In genomic region chr12:133080051-133080618, GRCh38 we compare ENCODE assay signal across 8 cellular contexts. TPM values are rescaled to one million over a fixed set of nuclear protein-coding genes. Genes with fewer than 3 reads are reported as not detected.
A peak's percentile ranks its signal among the peaks of the same experiment; 100 is the strongest.
DNase-seq lines count a peak whose midpoint lies in the region; ATAC-seq, FAIRE-seq and TF ChIP-seq lines count a peak whose summit lies in the region.

No MANE protein-coding gene starts in this region.

- in situ Hi-C loops in HepG2 (cut with HindIII; ENCODE audit: extremely low pct_ligation_motif_present, low pct_unique_long_range_greater_than_20kb) = no loop called here

- TF ChIP-seq EP300 in HepG2 (IDR thresholded peaks at IDR 0.05; ENCODE audit: low read depth in 2 of 2, low read length in 2 of 2) (no peak), HepG2 (CRISPR knock-in tag; IDR thresholded peaks at IDR 0.05; ENCODE audit: borderline replicate concordance) (no peak)

- no peak for TF ChIP-seq RAD21 in HepG2 (CRISPR knock-in tag; IDR thresholded peaks at IDR 0.05)

- intact Hi-C loops in dorsolateral prefrontal cortex (cut with DNase I) (loop anchor here (1.0 to 5.0 kb wide), 5 partner anchors 43 to 123 kb away; partner anchors contain the start of genes ZNF10 (in 2 of the 2), ZNF26 (in 2 of the 2), ZNF268 (in 2 of the 2) and ZNF84 (in 2 of the 2)), HepG2 (cut with micrococcal nuclease; ENCODE audit: unreplicated experiment) (loop anchor here (1.0 to 2.0 kb wide), 4 partner anchors 43 to 101 kb away; partner anchors contain the start of genes ZNF10, ZNF26, ZNF268 and ZNF84)

- WGBS in HepG2 (ENCODE audit: low lambda C conversion rate) = 0% methylated on average over 7 of the region's 40 CpGs

- H3K79me2 ChIP-seq in HepG2 (ENCODE audit: insufficient read depth, low read length) = peaks cover 12% of the 10 kb centered on the region

- peak; percentile 98 for FAIRE-seq in HepG2 (lab: Jason Lieb, UNC)

- BruUV-seq in HepG2 (replicated peaks; lab: Mats Ljungman, UMichigan) = TSS peak; percentile 87

- peak overlapping the region; percentile 87 for H3K9ac ChIP-seq in HepG2 (ENCODE audit: insufficient read depth, low read depth, low read length)

- H3K36me3 ChIP-seq in HepG2 (replicated peaks in 1 of 2; ENCODE audit: control insufficient read depth in 1 of 2, insufficient read depth in 2 of 2, low read length in 2 of 2) = peaks cover 0 to 22% of the 10 kb centered on the region in 2 experiments

- H3K9me3 ChIP-seq in HepG2 (ENCODE audit: low read length) = peaks cover 77% of the 10 kb centered on the region

- H3K4me2 ChIP-seq in HepG2 (ENCODE audit: low read depth, low read length) = peak overlapping the region; percentile 97

- TF ChIP-seq CTCF in dorsolateral prefrontal cortex (IDR thresholded peaks at IDR 0.05 in 54 of 56, conservative IDR thresholded peaks at IDR 0.05 in 2 of 56; ENCODE audit: low read depth in 1 of 56, partially characterized antibody in 56 of 56) (peak in 21 of 56 donors; percentile 0 to 50 (median 18)), HepG2 (CRISPR knock-in tag; IDR thresholded peaks at IDR 0.05) (no peak; the same call in 1 of the 2 replicates)

- H3K4me3 ChIP-seq in dorsolateral prefrontal cortex = peak overlapping the region; percentile 72 to 100 (median 94)
- peak overlapping the region; percentile 93 to 96 (median 95) for H3K4me3 ChIP-seq in HepG2 (replicated peaks in 1 of 3; ENCODE audit: insufficient read depth in 1 of 3, low read depth in 2 of 3, low read length in 3 of 3)

- H3K27ac ChIP-seq in dorsolateral prefrontal cortex = peak overlapping the region; percentile 88 to 100 (median 97)
- peak overlapping the region; percentile 98 for H3K27ac ChIP-seq in HepG2 (ENCODE audit: extremely low read length, insufficient read depth, low read length)

- H2AFZ ChIP-seq in HepG2 (ENCODE audit: low read length) = peak overlapping the region; percentile 70

- CTCF ChIA-PET in HepG2 (lab: Yijun Ruan, JAX; ENCODE audit: low intra/inter-chr PET ratio, low total read pairs) = interaction anchor here (1.9 kb wide), 1 partner anchor 101 kb away, joined by 10 read pairs; the partner anchor contains the start of gene ZNF268

- H4K20me1 ChIP-seq in HepG2 (ENCODE audit: insufficient read depth, low read length) = no peaks in the 10 kb centered on the region

- POLR2A ChIA-PET in HepG2 (lab: Yijun Ruan, JAX) = interaction anchor here (0.8 to 1.6 kb wide), 10 partner anchors 26 to 251 kb away, joined by 3 to 25 read pairs (median 4); partner anchors contain the start of genes CHFR, GOLGA3, ZNF10 and ZNF26

- DNase-seq in C1 segment of cervical spinal cord (lab: John Stamatoyannopoulos, UW) (peak; percentile 92 to 100 (median 99)), GM19240 (ENCODE audit: insufficient read length, low spot score) (peak; percentile 43), NCI-H526 treated with DMSO at 0.1 percent for 48 hours (lab: John Stamatoyannopoulos, UW) (peak; percentile 98), dorsolateral prefrontal cortex (peak; percentile 96 to 99 (median 98)), HepG2 (ENCODE audit: low spot score) (peak; percentile 98)
- peak; percentile 82 to 97 for DNase-seq in activated CD4-positive, alpha-beta T cell treated with anti-CD3 and anti-CD28 coated beads, Interleukin-2, amount 50 U/mL, for 24 hours (ENCODE audit: low read depth in 1 of 2, low spot score in 1 of 2)
- peak; percentile 96 for DNase-seq in stimulated activated CD4-positive, alpha-beta T cell treated with anti-CD3 and anti-CD28 coated beads, Interleukin-4, amount 100 ng/mL, for 1 hour

- H3K27me3 ChIP-seq in dorsolateral prefrontal cortex (peaks cover 0 to 4% (median 0%) of the 10 kb centered on the region in 45 donors), HepG2 (ENCODE audit: control insufficient read depth in 1 of 2, insufficient read depth in 2 of 2, low read length in 2 of 2) (no peaks in the 10 kb centered on the region)

- peaks cover 14% of the 10 kb centered on the region for H3K4me1 ChIP-seq in HepG2 (ENCODE audit: insufficient read depth, low read length)

- ATAC-seq in HG03457 (IDR thresholded peaks at IDR 0.05; ENCODE audit: unreplicated experiment) (peak; percentile 64), HepG2 (peak; percentile 92)

- peak; percentile 33 to 76; a peak in 3 of 4 replicates for TF ChIP-seq POLR2A in HepG2 (IDR thresholded peaks at IDR 0.05; ENCODE audit: insufficient read depth in 1 of 2, low read depth in 2 of 2, low read length in 2 of 2)

RNA-seq across cellular contexts. Expression of gene ZNF140, which starts 0.6 kb away (rescaled TPM):
- total RNA-seq in dorsolateral prefrontal cortex = 10 to 100 TPM in 115 of 120 experiments, 1 to 10 TPM in 5; 9.3 to 21.3 (median 13.5) TPM
- 13.5 and 20.7 TPM in 2 replicates for total RNA-seq in HepG2 (2016; rRNA removed; fragmentation: Illumina TruSeq; extraction: Trizol)
- 6.5 and 7.5 TPM in 2 replicates for total RNA-seq in HepG2 (2016; cell fraction: cytosol; rRNA removed; fragmentation: Illumina TruSeq; extraction: Trizol; ENCODE audit: low read depth)
- total RNA-seq in HepG2 (2016; cell fraction: insoluble cytoplasmic fraction; rRNA removed; fragmentation: Illumina TruSeq; extraction: Trizol) = 12.6 and 17.5 TPM in 2 replicates
- total RNA-seq in HepG2 (2016; cell fraction: membrane; rRNA removed; fragmentation: Illumina TruSeq; extraction: Trizol) = 13.1 and 15.0 TPM in 2 replicates
- total RNA-seq in HepG2 (2016; cell fraction: nucleus; rRNA removed; fragmentation: Illumina TruSeq; extraction: Trizol) = 14.3 and 17.4 TPM in 2 replicates
- polyA plus RNA-seq in HepG2 (2011; rRNA removed) = 8.7 and 10.1 TPM in 2 replicates
- 3.8 and 6.7 TPM in 2 replicates for polyA plus RNA-seq in HepG2 (2011; cell fraction: cytosol; rRNA removed)
- 8.3 and 10.2 TPM in 2 replicates for polyA plus RNA-seq in HepG2 (2011; cell fraction: nucleus; rRNA removed)
- 7.8 and 8.7 TPM in 2 replicates for polyA plus RNA-seq in HepG2 (2012)
- 3.5 and 4.7 TPM in 2 replicates for polyA plus RNA-seq in HepG2 (2016; cell fraction: cytosol; fragmentation: Illumina TruSeq; extraction: Trizol; ENCODE audit: low read depth)
- polyA plus RNA-seq in HepG2 (2016; cell fraction: insoluble cytoplasmic fraction; fragmentation: Illumina TruSeq; extraction: Trizol; ENCODE audit: low read depth) = 14.4 and 14.6 TPM in 2 replicates
- 6.6 and 7.0 TPM in 2 replicates for polyA plus RNA-seq in HepG2 (2016; cell fraction: membrane; fragmentation: Illumina TruSeq; extraction: Trizol; ENCODE audit: low read depth)
- polyA plus RNA-seq in HepG2 (2016; cell fraction: nucleus; fragmentation: Illumina TruSeq; extraction: Trizol; ENCODE audit: insufficient read depth, low read depth) = 16.4 and 19.4 TPM in 2 replicates
- polyA minus RNA-seq in HepG2 (2011; rRNA and poly(A)+ RNA removed; ENCODE audit: low replicate concordance) = 2.8 and 16.2 TPM in 2 replicates
- 5.5 and 6.1 TPM in 2 replicates for polyA minus RNA-seq in HepG2 (2011; cell fraction: cytosol; rRNA and poly(A)+ RNA removed)
- polyA minus RNA-seq in HepG2 (2011; cell fraction: nucleus; rRNA and poly(A)+ RNA removed) = 40.0 and 42.0 TPM in 2 replicates

RNA-seq across cellular contexts. Expression of gene ZNF84, which starts 42.8 kb away (rescaled TPM):
- total RNA-seq in dorsolateral prefrontal cortex = 10 to 100 TPM; 41.1 to 80.4 (median 61.2) TPM
- total RNA-seq in HepG2 (2016; rRNA removed; fragmentation: Illumina TruSeq; extraction: Trizol) = 21.2 and 21.8 TPM in 2 replicates
- total RNA-seq in HepG2 (2016; cell fraction: cytosol; rRNA removed; fragmentation: Illumina TruSeq; extraction: Trizol; ENCODE audit: low read depth) = 12.9 and 14.6 TPM in 2 replicates
- 22.1 and 23.5 TPM in 2 replicates for total RNA-seq in HepG2 (2016; cell fraction: insoluble cytoplasmic fraction; rRNA removed; fragmentation: Illumina TruSeq; extraction: Trizol)
- total RNA-seq in HepG2 (2016; cell fraction: membrane; rRNA removed; fragmentation: Illumina TruSeq; extraction: Trizol) = 11.6 and 12.2 TPM in 2 replicates
- 31.2 and 37.2 TPM in 2 replicates for total RNA-seq in HepG2 (2016; cell fraction: nucleus; rRNA removed; fragmentation: Illumina TruSeq; extraction: Trizol)
- polyA plus RNA-seq in HepG2 (2011; rRNA removed) = 15.5 and 18.2 TPM in 2 replicates
- 3.9 and 6.1 TPM in 2 replicates for polyA plus RNA-seq in HepG2 (2011; cell fraction: cytosol; rRNA removed)
- 28.1 and 35.9 TPM in 2 replicates for polyA plus RNA-seq in HepG2 (2011; cell fraction: nucleus; rRNA removed)
- polyA plus RNA-seq in HepG2 (2012) = 9.6 and 16.1 TPM in 2 replicates
- polyA plus RNA-seq in HepG2 (2016; cell fraction: cytosol; fragmentation: Illumina TruSeq; extraction: Trizol; ENCODE audit: low read depth) = 4.1 and 4.3 TPM in 2 replicates
- polyA plus RNA-seq in HepG2 (2016; cell fraction: insoluble cytoplasmic fraction; fragmentation: Illumina TruSeq; extraction: Trizol; ENCODE audit: low read depth) = 11.8 and 15.8 TPM in 2 replicates
- polyA plus RNA-seq in HepG2 (2016; cell fraction: membrane; fragmentation: Illumina TruSeq; extraction: Trizol; ENCODE audit: low read depth) = 4.9 TPM in 2 replicates
- 42.0 and 43.6 TPM in 2 replicates for polyA plus RNA-seq in HepG2 (2016; cell fraction: nucleus; fragmentation: Illumina TruSeq; extraction: Trizol; ENCODE audit: insufficient read depth, low read depth)
- polyA minus RNA-seq in HepG2 (2011; rRNA and poly(A)+ RNA removed; ENCODE audit: low replicate concordance) = 9.1 and 16.2 TPM in 2 replicates
- 6.8 and 9.0 TPM in 2 replicates for polyA minus RNA-seq in HepG2 (2011; cell fraction: cytosol; rRNA and poly(A)+ RNA removed)
- polyA minus RNA-seq in HepG2 (2011; cell fraction: nucleus; rRNA and poly(A)+ RNA removed) = 51.8 and 60.7 TPM in 2 replicates

RNA-seq across cellular contexts. Expression of gene ZNF891, which starts 49.9 kb away (rescaled TPM):
- total RNA-seq in dorsolateral prefrontal cortex = 1 to 10 TPM; 3.4 to 8.4 (median 5.9) TPM
- total RNA-seq in HepG2 (2016; rRNA removed; fragmentation: Illumina TruSeq; extraction: Trizol) = 1.8 and 2.1 TPM in 2 replicates
- total RNA-seq in HepG2 (2016; cell fraction: cytosol; rRNA removed; fragmentation: Illumina TruSeq; extraction: Trizol; ENCODE audit: low read depth) = 0.30 and 0.35 TPM in 2 replicates
- 1.7 and 2.1 TPM in 2 replicates for total RNA-seq in HepG2 (2016; cell fraction: insoluble cytoplasmic fraction; rRNA removed; fragmentation: Illumina TruSeq; extraction: Trizol)
- total RNA-seq in HepG2 (2016; cell fraction: membrane; rRNA removed; fragmentation: Illumina TruSeq; extraction: Trizol) = 0.65 and 0.87 TPM in 2 replicates
- 3.9 and 4.4 TPM in 2 replicates for total RNA-seq in HepG2 (2016; cell fraction: nucleus; rRNA removed; fragmentation: Illumina TruSeq; extraction: Trizol)
- 1.3 and 1.4 TPM in 2 replicates for polyA plus RNA-seq in HepG2 (2011; rRNA removed)
- polyA plus RNA-seq in HepG2 (2011; cell fraction: cytosol; rRNA removed) = 0.27 and 0.41 TPM in 2 replicates
- 1.9 and 3.1 TPM in 2 replicates for polyA plus RNA-seq in HepG2 (2011; cell fraction: nucleus; rRNA removed)
- 0.79 and 1.0 TPM in 2 replicates for polyA plus RNA-seq in HepG2 (2012)
- polyA plus RNA-seq in HepG2 (2016; cell fraction: cytosol; fragmentation: Illumina TruSeq; extraction: Trizol; ENCODE audit: low read depth) = 0.11 and 0.20 TPM in 2 replicates
- 0.79 and 0.83 TPM in 2 replicates for polyA plus RNA-seq in HepG2 (2016; cell fraction: insoluble cytoplasmic fraction; fragmentation: Illumina TruSeq; extraction: Trizol; ENCODE audit: low read depth)
- 0.19 and 0.26 TPM in 2 replicates for polyA plus RNA-seq in HepG2 (2016; cell fraction: membrane; fragmentation: Illumina TruSeq; extraction: Trizol; ENCODE audit: low read depth)
- 3.5 and 3.7 TPM in 2 replicates for polyA plus RNA-seq in HepG2 (2016; cell fraction: nucleus; fragmentation: Illumina TruSeq; extraction: Trizol; ENCODE audit: insufficient read depth, low read depth)
- polyA minus RNA-seq in HepG2 (2011; rRNA and poly(A)+ RNA removed; ENCODE audit: low replicate concordance) = 1.0 and 1.5 TPM in 2 replicates
- 0.69 and 0.79 TPM in 2 replicates for polyA minus RNA-seq in HepG2 (2011; cell fraction: cytosol; rRNA and poly(A)+ RNA removed)
- 7.0 and 9.1 TPM in 2 replicates for polyA minus RNA-seq in HepG2 (2011; cell fraction: nucleus; rRNA and poly(A)+ RNA removed)

RNA-seq across cellular contexts. Expression of gene ZNF10, which starts 50.3 kb away (rescaled TPM):
- total RNA-seq in dorsolateral prefrontal cortex = 10 to 100 TPM; 11.2 to 29.4 (median 20.0) TPM
- 6.5 and 8.9 TPM in 2 replicates for total RNA-seq in HepG2 (2016; rRNA removed; fragmentation: Illumina TruSeq; extraction: Trizol)
- total RNA-seq in HepG2 (2016; cell fraction: cytosol; rRNA removed; fragmentation: Illumina TruSeq; extraction: Trizol; ENCODE audit: low read depth) = 1.2 and 3.3 TPM in 2 replicates
- 5.8 and 8.0 TPM in 2 replicates for total RNA-seq in HepG2 (2016; cell fraction: insoluble cytoplasmic fraction; rRNA removed; fragmentation: Illumina TruSeq; extraction: Trizol)
- total RNA-seq in HepG2 (2016; cell fraction: membrane; rRNA removed; fragmentation: Illumina TruSeq; extraction: Trizol) = 2.8 and 2.9 TPM in 2 replicates
- total RNA-seq in HepG2 (2016; cell fraction: nucleus; rRNA removed; fragmentation: Illumina TruSeq; extraction: Trizol) = 16.7 TPM in 2 replicates
- 2.9 and 4.3 TPM in 2 replicates for polyA plus RNA-seq in HepG2 (2011; rRNA removed)
- polyA plus RNA-seq in HepG2 (2011; cell fraction: cytosol; rRNA removed) = 3.1 and 3.3 TPM in 2 replicates
- polyA plus RNA-seq in HepG2 (2011; cell fraction: nucleus; rRNA removed) = 9.1 and 12.9 TPM in 2 replicates
- polyA plus RNA-seq in HepG2 (2012) = 3.7 and 4.5 TPM in 2 replicates
- 0.14 and 0.41 TPM in 2 replicates for polyA plus RNA-seq in HepG2 (2016; cell fraction: cytosol; fragmentation: Illumina TruSeq; extraction: Trizol; ENCODE audit: low read depth)
- 4.4 and 4.7 TPM in 2 replicates for polyA plus RNA-seq in HepG2 (2016; cell fraction: insoluble cytoplasmic fraction; fragmentation: Illumina TruSeq; extraction: Trizol; ENCODE audit: low read depth)
- 0.45 and 1.2 TPM in 2 replicates for polyA plus RNA-seq in HepG2 (2016; cell fraction: membrane; fragmentation: Illumina TruSeq; extraction: Trizol; ENCODE audit: low read depth)
- 24.2 and 24.8 TPM in 2 replicates for polyA plus RNA-seq in HepG2 (2016; cell fraction: nucleus; fragmentation: Illumina TruSeq; extraction: Trizol; ENCODE audit: insufficient read depth, low read depth)
- 11.9 and 16.4 TPM in 2 replicates for polyA minus RNA-seq in HepG2 (2011; rRNA and poly(A)+ RNA removed; ENCODE audit: low replicate concordance)
- 2.3 and 5.3 TPM in 2 replicates for polyA minus RNA-seq in HepG2 (2011; cell fraction: cytosol; rRNA and poly(A)+ RNA removed)
- 49.4 and 60.4 TPM in 2 replicates for polyA minus RNA-seq in HepG2 (2011; cell fraction: nucleus; rRNA and poly(A)+ RNA removed)

Comparison
In these comparisons a context has a peak if more than half of its experiments do, and no peak if none do; other contexts are left out.
1. Peak in every context shown above with its lines: DNase-seq, ATAC-seq, H3K4me3 ChIP-seq and H3K27ac ChIP-seq.
2. DNase-seq: peak in every context shown above with its lines; median percentile 99 in C1 segment of cervical spinal cord; 98 in dorsolateral prefrontal cortex; 98 in NCI-H526 treated with DMSO at 0.1 percent for 48 hours; 98 in HepG2; 96 in stimulated activated CD4-positive, alpha-beta T cell treated with anti-CD3 and anti-CD28 coated beads, Interleukin-4, amount 100 ng/mL, for 1 hour; 90 in activated CD4-positive, alpha-beta T cell treated with anti-CD3 and anti-CD28 coated beads, Interleukin-2, amount 50 U/mL, for 24 hours; 43 in GM19240.